ENCODE assay signal across 16 cellular contexts in the genomic region with DNA sequence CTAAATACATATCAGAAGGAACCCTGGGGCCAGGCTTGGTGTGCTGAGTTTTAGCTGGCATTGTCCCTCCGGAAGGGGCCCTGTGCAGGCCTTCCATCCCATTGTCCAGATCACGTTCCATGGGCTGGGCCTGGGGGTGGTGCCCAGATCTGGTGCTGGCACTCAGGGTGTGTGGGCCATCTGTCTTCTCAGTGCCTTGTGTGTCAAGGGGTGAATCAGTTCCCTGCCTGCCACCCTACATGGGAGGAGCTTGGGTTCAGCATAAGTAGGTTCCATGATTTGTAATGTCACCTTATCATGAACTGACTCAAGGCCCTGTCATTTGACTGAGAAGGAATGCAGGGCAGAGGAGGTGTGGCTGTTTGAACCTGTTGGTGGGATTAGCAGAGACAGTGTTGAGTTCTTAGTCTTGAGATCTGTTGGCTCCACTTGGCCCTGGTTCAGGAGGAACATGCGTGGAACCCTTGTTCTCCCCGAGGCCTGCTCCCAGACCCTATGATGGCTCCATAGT.
DNase-seq lines count a peak whose midpoint lies in the region; ATAC-seq and TF ChIP-seq lines count a peak whose summit lies in the region.
"Had no signal": no experiment of that assay in that cellular context is flagged by ENCODE, and none has a peak within 500 bp of the region (broad histone marks: within the 10 kb centered on the region; RNA-seq: fewer than 3 reads in every experiment).

No MANE protein-coding gene starts in this region.

- H2BK15ac ChIP-seq in neuronal stem cell (ENCODE audit: low read length) = no peak overlapping the region

- H3K27ac ChIP-seq in HCT116 (ENCODE audit: low read depth, low read length) = no peak overlapping the region
- H3K27ac ChIP-seq in adrenal gland = no peak overlapping the region
- no peak overlapping the region for H3K27ac ChIP-seq in neuronal stem cell (replicated peaks; ENCODE audit: low read length)
- H3K27ac ChIP-seq: tibial nerve had no signal

- H3K27me3 ChIP-seq in HCT116 (ENCODE audit: insufficient read depth, low read length) = no peaks in the 10 kb centered on the region
- H3K27me3 ChIP-seq in adrenal gland = no peaks in the 10 kb centered on the region
- H3K27me3 ChIP-seq in neuronal stem cell (ENCODE audit: control insufficient read depth in 3 of 3, insufficient read depth in 3 of 3, low read depth in 1 of 3, low read length in 3 of 3) = peaks cover 0 to 23% (median 0%) of the 10 kb centered on the region in 3 experiments
- H3K27me3 ChIP-seq: tibial nerve had no signal

- H3K9me3 ChIP-seq in HCT116 (ENCODE audit: control insufficient read depth in 1 of 2, insufficient read depth in 1 of 2, low read depth in 1 of 2, low read length in 2 of 2) = no peaks in the 10 kb centered on the region
- no peaks in the 10 kb centered on the region for H3K9me3 ChIP-seq in adrenal gland (replicated peaks in 1 of 3)
- H3K9me3 ChIP-seq in neuronal stem cell (replicated peaks in 1 of 2; ENCODE audit: control insufficient read depth in 2 of 2, insufficient read depth in 1 of 2, low read depth in 1 of 2, low read length in 2 of 2) = no peaks in the 10 kb centered on the region
- H3K9me3 ChIP-seq: tibial nerve had no signal

- H3K9me2 ChIP-seq in HCT116 (ENCODE audit: insufficient read depth) = no peaks in the 10 kb centered on the region

- 95 to 100% (median 96%) methylated on average over 3 to 4 of the region's 4 CpGs for WGBS in adrenal gland, 4 donors
- WGBS in neuronal stem cell (ENCODE audit: extremely low coverage in 2 of 2, insufficient read length in 2 of 2, insufficient replicate concordance in 1 of 2), 2 donors = no CpG with 5 or more reads among the region's 4 CpGs

- no peaks in the 10 kb centered on the region for H4K20me1 ChIP-seq in HCT116 (ENCODE audit: insufficient read depth)

- H2AK5ac ChIP-seq in neuronal stem cell (ENCODE audit: low read depth, low read length) = no peak overlapping the region

- RAD21 ChIA-PET in HCT116 (lab: Charles Lee; ENCODE audit: low non-redundant PET in 1 of 2, low total read pairs in 2 of 2, uncharacterized antibody in 2 of 2, unreplicated experiment in 2 of 2) = no interaction called here

- H3K4me2 ChIP-seq in HCT116 (ENCODE audit: low read length) (peak overlapping the region; percentile 34), neuronal stem cell (ENCODE audit: insufficient read depth, low read length, poor library complexity, severe bottlenecking) (no peak overlapping the region)

- H3K18ac ChIP-seq in neuronal stem cell (ENCODE audit: low read length) = no peak overlapping the region

- H3K14ac ChIP-seq in neuronal stem cell (ENCODE audit: low read length) = peak overlapping the region; percentile 50

- H3K79me2 ChIP-seq in HCT116 (ENCODE audit: insufficient read depth, low read length) = no peaks in the 10 kb centered on the region

- no peak overlapping the region for H3K23ac ChIP-seq in neuronal stem cell (ENCODE audit: low read depth, low read length, poor library complexity)

- H2AFZ ChIP-seq in HCT116 (ENCODE audit: low read depth, low read length, poor library complexity, severe bottlenecking) = no peak overlapping the region
- H2AFZ ChIP-seq in neuronal stem cell (ENCODE audit: low read length) = no peak overlapping the region

- TF ChIP-seq CTCF in HCT116 (IDR thresholded peaks at IDR 0.05 in 2 of 3, conservative IDR thresholded peaks at IDR 0.05 in 1 of 3; ENCODE audit: borderline replicate concordance in 1 of 3, insufficient read depth in 1 of 3, low read depth in 2 of 3, low read length in 2 of 3) (no peak), adrenal gland (IDR thresholded peaks at IDR 0.05) (no peak)

- TF ChIP-seq POLR2A in HCT116 (IDR thresholded peaks at IDR 0.05; ENCODE audit: borderline replicate concordance, extremely low read depth, insufficient read depth, insufficient read length) = no peak
- TF ChIP-seq POLR2A in adrenal gland (IDR thresholded peaks at IDR 0.05) = no peak

- H4K8ac ChIP-seq in neuronal stem cell (ENCODE audit: low read depth, low read length) = no peak overlapping the region

- no peak overlapping the region for H4K91ac ChIP-seq in neuronal stem cell (ENCODE audit: low read depth, low read length, poor library complexity)

- peak; percentile 70 for DNase-seq in A172 (ENCODE audit: low spot score)
- peak; percentile 15 for DNase-seq in HCT116 (ENCODE audit: low read depth, low spot score)
- DNase-seq in adrenal gland = peak; percentile 11 to 52 (median 33)
- no peak for DNase-seq in neuronal stem cell (ENCODE audit: low spot score)
- DNase-seq in T-helper 1 cell = no peak
- DNase-seq in left colon = no peak
- no peak for DNase-seq in activated CD4-positive, alpha-beta T cell treated with anti-CD3 and anti-CD28 coated beads, Interleukin-2, amount 50 U/mL, for 4 hours
- DNase-seq: activated B cell treated with CpG ODN at 0.5 μM for 24 hours; activated gamma-delta T cell treated with Interleukin-2 at 50 U/mL for 16 hours; DND-41; effector memory CD4-positive, alpha-beta T cell; immature natural killer cell; MM.1S; NCI-H2171 treated with DMSO at 0.1 percent for 48 hours had no signal

- CTCF ChIA-PET in HCT116 (lab: Charles Lee) = interaction anchor here (1.3 kb wide), 1 partner anchor 18 kb away, joined by 3 read pairs; no protein-coding TSS in a partner anchor

- POLR2A ChIA-PET in HCT116 (lab: Charles Lee) = no interaction called here

- intact Hi-C loops in HCT116 (cut with micrococcal nuclease) (no loop called here), adrenal gland (cut with DNase I) (no loop called here), left colon (cut with DNase I, micrococcal nuclease) (no loop called here)

- TF ChIP-seq RAD21 in HCT116 (IDR thresholded peaks at IDR 0.05; ENCODE audit: low read depth) = no peak

- H3K79me1 ChIP-seq in neuronal stem cell (ENCODE audit: low read depth, low read length) = no peaks in the 10 kb centered on the region

- ATAC-seq in HCT116 = peak; percentile 62; the same call in 1 of the 2 replicates
- no peak for ATAC-seq in GM18498 (IDR thresholded peaks at IDR 0.05; ENCODE audit: unreplicated experiment)
- no peak for ATAC-seq in left colon

- no TSS peak for BruUV-seq in HCT116 (replicated peaks; lab: Mats Ljungman, UMichigan)

- H3K4me1 ChIP-seq in HCT116 (ENCODE audit: control insufficient read depth in 1 of 2, insufficient read depth in 2 of 2, low read length in 2 of 2) = peaks cover 0 to 19% of the 10 kb centered on the region in 2 experiments; a peak in 2 of 4 replicates
- H3K4me1 ChIP-seq in adrenal gland (replicated peaks in 1 of 2) = no peaks in the 10 kb centered on the region
- H3K4me1 ChIP-seq in neuronal stem cell (ENCODE audit: control insufficient read depth in 2 of 2, insufficient read depth in 1 of 2, low read depth in 1 of 2, low read length in 2 of 2) = peaks cover 0 to 2% of the 10 kb centered on the region in 2 donors
- H3K4me1 ChIP-seq: tibial nerve had no signal

- H3K9ac ChIP-seq in HCT116 (ENCODE audit: low read length) = no peak overlapping the region
- H3K9ac ChIP-seq in neuronal stem cell (ENCODE audit: low read depth, low read length, poor library complexity) = no peak overlapping the region

- no peak overlapping the region for H2BK120ac ChIP-seq in neuronal stem cell (ENCODE audit: low read depth, low read length)

- H2BK5ac ChIP-seq in neuronal stem cell (ENCODE audit: low read length) = no peak overlapping the region

- peak overlapping the region; percentile 27 for H2BK12ac ChIP-seq in neuronal stem cell (ENCODE audit: low read length)

- H3K36me3 ChIP-seq in HCT116 (ENCODE audit: control insufficient read depth in 1 of 2, insufficient read depth in 2 of 2, low read length in 2 of 2) (no peaks in the 10 kb centered on the region), adrenal gland (replicated peaks in 1 of 2) (no peaks in the 10 kb centered on the region), neuronal stem cell (replicated peaks in 1 of 2; ENCODE audit: control insufficient read depth in 2 of 2, insufficient read depth in 2 of 2, low read length in 2 of 2) (no peaks in the 10 kb centered on the region)
- H3K36me3 ChIP-seq: tibial nerve had no signal

- H3K4ac ChIP-seq in neuronal stem cell (ENCODE audit: low read length) = no peak overlapping the region

- H3K4me3 ChIP-seq in HCT116 (replicated peaks in 1 of 2; ENCODE audit: low read depth in 1 of 2, low read length in 2 of 2) (no peak overlapping the region), adrenal gland (no peak overlapping the region), neuronal stem cell (ENCODE audit: low read length in 2 of 2) (no peak overlapping the region)
- H3K4me3 ChIP-seq: tibial nerve had no signal

TF ChIP-seq in HCT116, 20 proteins besides CTCF, POLR2A, EP300 and RAD21:
- TF ChIP-seq FOSL1 (IDR thresholded peaks at IDR 0.05; ENCODE audit: low read depth) = peak; percentile 14; the same call in 1 of the 2 replicates
- no peak for TF ChIP-seq ELF1 (IDR thresholded peaks at IDR 0.05; ENCODE audit: borderline replicate concordance, low read depth)

Comparison
In these comparisons a context has a peak if more than half of its experiments do, and no peak if none do; other contexts are left out.
1. DNase-seq: peak in A172 (single experiment), HCT116 (single experiment) and adrenal gland (7 of 7); none in neuronal stem cell (single experiment), T-helper 1 cell (0 of 5), left colon (0 of 2) and activated CD4-positive, alpha-beta T cell treated with anti-CD3 and anti-CD28 coated beads, Interleukin-2, amount 50 U/mL, for 4 hours (0 of 2).